ENCODE assay signal across 1 cellular context in genomic region chr6:13923527-13924145, GRCh38.
TF ChIP-seq lines count a peak whose summit lies in the region.

No MANE protein-coding gene starts in this region.

TF ChIP-seq in K562, 482 proteins besides CTCF, POLR2A, EP300 and RAD21 (continued from another document):
- 0 out of 3 replicates have a peak, but pooled peaks of 1 of the 2 experiments have one; percentile 8 for TF ChIP-seq CBX3 (IDR thresholded peaks at IDR 0.05; ENCODE audit: borderline replicate concordance in 1 of 2, low read length in 2 of 2)
- peak; percentile 82 for TF ChIP-seq JUN (IDR thresholded peaks at IDR 0.05; ENCODE audit: borderline replicate concordance, low read depth, low read length)
- no peak for TF ChIP-seq JUN (CRISPR knock-in tag; IDR thresholded peaks at IDR 0.05; ENCODE audit: borderline replicate concordance)
- TF ChIP-seq SIX5 (IDR thresholded peaks at IDR 0.05; ENCODE audit: borderline replicate concordance in 1 of 2, insufficient read depth in 1 of 2, low read depth in 1 of 2, low read length in 2 of 2), result no peak
- no peak for TF ChIP-seq FOXA1 (IDR thresholded peaks at IDR 0.05; ENCODE audit: borderline replicate concordance)
- TF ChIP-seq CXXC5 (CRISPR knock-in tag; IDR thresholded peaks at IDR 0.05), result no peak
- TF ChIP-seq SPI1 (IDR thresholded peaks at IDR 0.05; ENCODE audit: borderline replicate concordance, low read depth, low read length), result no peak
- TF ChIP-seq NFE2 (IDR thresholded peaks at IDR 0.05; ENCODE audit: low read depth), result peak; percentile 32; the same call in 1 of the 2 replicates
- 0 out of 2 replicates have a peak, but pooled peaks have one; percentile 29 for TF ChIP-seq FOXJ2 (tag; IDR thresholded peaks at IDR 0.05)
- 0 out of 2 replicates have a peak, but pooled peaks have one; percentile 22 for TF ChIP-seq ILF3 (IDR thresholded peaks at IDR 0.05; ENCODE audit: borderline replicate concordance)
- TF ChIP-seq POLR2H (tag; IDR thresholded peaks at IDR 0.05; ENCODE audit: low read depth), result no peak
- no peak for TF ChIP-seq CREB3L1 (IDR thresholded peaks at IDR 0.05; ENCODE audit: borderline replicate concordance, low read depth)
- 0 out of 2 replicates have a peak, but pooled peaks have one; percentile 17 for TF ChIP-seq SMAD4 (CRISPR knock-in tag; conservative IDR thresholded peaks at IDR 0.05)
- TF ChIP-seq YY1 (IDR thresholded peaks at IDR 0.05; ENCODE audit: borderline replicate concordance in 1 of 3, control insufficient read depth in 1 of 3, extremely low read depth in 1 of 3, insufficient read depth in 3 of 3, insufficient read length in 1 of 3, insufficient replicate concordance in 2 of 3, low read depth in 1 of 3, low read length in 2 of 3), result peak in 1 of 3 experiments; percentile 73
- 0 out of 2 replicates have a peak, but pooled peaks have one; percentile 9 for TF ChIP-seq SOX6 (IDR thresholded peaks at IDR 0.05)
- TF ChIP-seq ARID1B (IDR thresholded peaks at IDR 0.05), result 0 out of 2 replicates have a peak, but pooled peaks have one; percentile 9
- TF ChIP-seq ZKSCAN8 (CRISPR knock-in tag; IDR thresholded peaks at IDR 0.05), result no peak
- TF ChIP-seq, protein P1, sequence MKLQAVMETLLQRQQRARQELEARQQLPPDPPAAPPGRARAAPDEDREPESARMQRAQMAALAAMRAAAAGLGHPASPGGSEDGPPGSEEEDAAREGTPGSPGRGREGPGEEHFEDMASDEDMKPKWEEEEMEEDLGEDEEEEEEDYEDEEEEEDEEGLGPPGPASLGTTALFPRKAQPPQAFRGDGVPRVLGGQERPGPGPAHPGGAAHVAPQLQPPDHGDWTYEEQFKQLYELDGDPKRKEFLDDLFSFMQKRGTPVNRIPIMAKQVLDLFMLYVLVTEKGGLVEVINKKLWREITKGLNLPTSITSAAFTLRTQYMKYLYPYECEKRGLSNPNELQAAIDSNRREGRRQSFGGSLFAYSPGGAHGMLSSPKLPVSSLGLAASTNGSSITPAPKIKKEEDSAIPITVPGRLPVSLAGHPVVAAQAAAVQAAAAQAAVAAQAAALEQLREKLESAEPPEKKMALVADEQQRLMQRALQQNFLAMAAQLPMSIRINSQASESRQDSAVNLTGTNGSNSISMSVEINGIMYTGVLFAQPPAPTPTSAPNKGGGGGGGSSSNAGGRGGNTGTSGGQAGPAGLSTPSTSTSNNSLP (IDR thresholded peaks at IDR 0.05; ENCODE audit: borderline replicate concordance, low read depth, low read length), result 0 out of 2 replicates have a peak, but pooled peaks have one; percentile 58
- peak; percentile 87 for TF ChIP-seq NFRKB (IDR thresholded peaks at IDR 0.05; ENCODE audit: low read depth)
- TF ChIP-seq BHLHE40 (IDR thresholded peaks at IDR 0.05; ENCODE audit: low read length), result peak; percentile 19; the same call in 1 of the 2 replicates
- 0 out of 2 replicates have a peak, but pooled peaks have one; percentile 7 for TF ChIP-seq HINFP (tag; conservative IDR thresholded peaks at IDR 0.05; ENCODE audit: low read depth)
- peak; percentile 51; the same call in 1 of the 2 replicates for TF ChIP-seq MYC (IDR thresholded peaks at IDR 0.05; ENCODE audit: low read depth, low read length)
- TF ChIP-seq MYC (CRISPR knock-in tag; IDR thresholded peaks at IDR 0.05; ENCODE audit: borderline replicate concordance, low read depth), result no peak
- 0 out of 4 replicates have a peak, but pooled peaks have one; percentile 4 to 45 for TF ChIP-seq TBL1XR1 (IDR thresholded peaks at IDR 0.05; ENCODE audit: low read length in 2 of 2)
- TF ChIP-seq LEF1 (IDR thresholded peaks at IDR 0.05), result peak; percentile 34; the same call in 1 of the 2 replicates
- no peak for TF ChIP-seq TAF1 (IDR thresholded peaks at IDR 0.05; ENCODE audit: control insufficient read depth, extremely low read depth, insufficient read depth, low read length, severe bottlenecking)
- 0 out of 2 replicates have a peak, but pooled peaks have one; percentile 26 for TF ChIP-seq SMARCC2 (IDR thresholded peaks at IDR 0.05; ENCODE audit: low read depth)
- peak; percentile 74; the same call in 1 of the 2 replicates for TF ChIP-seq SMARCA4 (IDR thresholded peaks at IDR 0.05)
- 0 out of 2 replicates have a peak, but pooled peaks have one; percentile 17 for TF ChIP-seq BACH1 (tag; IDR thresholded peaks at IDR 0.05)
- TF ChIP-seq FOSL1 (tag; conservative IDR thresholded peaks at IDR 0.05), result peak; percentile 93
- 0 out of 2 replicates have a peak, but pooled peaks have one; percentile 12 for TF ChIP-seq SIN3B (IDR thresholded peaks at IDR 0.05; ENCODE audit: low read depth)
- TF ChIP-seq ZFX (CRISPR knock-in tag; IDR thresholded peaks at IDR 0.05), result peak; percentile 47; the same call in 1 of the 2 replicates
- TF ChIP-seq ATF7 (IDR thresholded peaks at IDR 0.05), result 0 out of 2 replicates have a peak, but pooled peaks have one; percentile 20
- 0 out of 4 replicates have a peak, but pooled peaks of 1 of the 2 experiments have one; percentile 5 for TF ChIP-seq MLLT1 (IDR thresholded peaks at IDR 0.05)
- peak; percentile 50; the same call in 1 of the 2 replicates for TF ChIP-seq EHMT2 (IDR thresholded peaks at IDR 0.05)
- TF ChIP-seq ZNF395 (CRISPR knock-in tag; IDR thresholded peaks at IDR 0.05), result 0 out of 2 replicates have a peak, but pooled peaks have one; percentile 16
- TF ChIP-seq, protein P2, sequence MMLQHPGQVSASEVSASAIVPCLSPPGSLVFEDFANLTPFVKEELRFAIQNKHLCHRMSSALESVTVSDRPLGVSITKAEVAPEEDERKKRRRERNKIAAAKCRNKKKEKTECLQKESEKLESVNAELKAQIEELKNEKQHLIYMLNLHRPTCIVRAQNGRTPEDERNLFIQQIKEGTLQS (IDR thresholded peaks at IDR 0.05), result peak; percentile 95
- TF ChIP-seq, protein P2 (CRISPR knock-in tag; conservative IDR thresholded peaks at IDR 0.05), result peak; percentile 85; the same call in 1 of the 2 replicates
- peak; percentile 70; the same call in 1 of the 2 replicates for TF ChIP-seq ESRRA (IDR thresholded peaks at IDR 0.05; ENCODE audit: borderline replicate concordance, low read depth)
- no peak for TF ChIP-seq MTA2 (IDR thresholded peaks at IDR 0.05; ENCODE audit: low read depth)
- TF ChIP-seq, protein P3, sequence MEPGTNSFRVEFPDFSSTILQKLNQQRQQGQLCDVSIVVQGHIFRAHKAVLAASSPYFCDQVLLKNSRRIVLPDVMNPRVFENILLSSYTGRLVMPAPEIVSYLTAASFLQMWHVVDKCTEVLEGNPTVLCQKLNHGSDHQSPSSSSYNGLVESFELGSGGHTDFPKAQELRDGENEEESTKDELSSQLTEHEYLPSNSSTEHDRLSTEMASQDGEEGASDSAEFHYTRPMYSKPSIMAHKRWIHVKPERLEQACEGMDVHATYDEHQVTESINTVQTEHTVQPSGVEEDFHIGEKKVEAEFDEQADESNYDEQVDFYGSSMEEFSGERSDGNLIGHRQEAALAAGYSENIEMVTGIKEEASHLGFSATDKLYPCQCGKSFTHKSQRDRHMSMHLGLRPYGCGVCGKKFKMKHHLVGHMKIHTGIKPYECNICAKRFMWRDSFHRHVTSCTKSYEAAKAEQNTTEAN (CRISPR knock-in tag; IDR thresholded peaks at IDR 0.05), result no peak
- TF ChIP-seq ETV1 (tag; conservative IDR thresholded peaks at IDR 0.05; ENCODE audit: low read depth), result 0 out of 2 replicates have a peak, but pooled peaks have one; percentile 10
- TF ChIP-seq MAZ (CRISPR knock-in tag; conservative IDR thresholded peaks at IDR 0.05 in 1 of 2, IDR thresholded peaks at IDR 0.05 in 1 of 2), result peak in 1 of 2 experiments; percentile 61; a peak in 2 of 4 replicates
- 0 out of 2 replicates have a peak, but pooled peaks have one; percentile 9 for TF ChIP-seq ZNF384 (IDR thresholded peaks at IDR 0.05; ENCODE audit: low read depth, low read length)
- peak; percentile 51 for TF ChIP-seq DACH1 (IDR thresholded peaks at IDR 0.05; ENCODE audit: partially characterized antibody)
- TF ChIP-seq ZBED1 (IDR thresholded peaks at IDR 0.05), result no peak
- TF ChIP-seq, protein P4, sequence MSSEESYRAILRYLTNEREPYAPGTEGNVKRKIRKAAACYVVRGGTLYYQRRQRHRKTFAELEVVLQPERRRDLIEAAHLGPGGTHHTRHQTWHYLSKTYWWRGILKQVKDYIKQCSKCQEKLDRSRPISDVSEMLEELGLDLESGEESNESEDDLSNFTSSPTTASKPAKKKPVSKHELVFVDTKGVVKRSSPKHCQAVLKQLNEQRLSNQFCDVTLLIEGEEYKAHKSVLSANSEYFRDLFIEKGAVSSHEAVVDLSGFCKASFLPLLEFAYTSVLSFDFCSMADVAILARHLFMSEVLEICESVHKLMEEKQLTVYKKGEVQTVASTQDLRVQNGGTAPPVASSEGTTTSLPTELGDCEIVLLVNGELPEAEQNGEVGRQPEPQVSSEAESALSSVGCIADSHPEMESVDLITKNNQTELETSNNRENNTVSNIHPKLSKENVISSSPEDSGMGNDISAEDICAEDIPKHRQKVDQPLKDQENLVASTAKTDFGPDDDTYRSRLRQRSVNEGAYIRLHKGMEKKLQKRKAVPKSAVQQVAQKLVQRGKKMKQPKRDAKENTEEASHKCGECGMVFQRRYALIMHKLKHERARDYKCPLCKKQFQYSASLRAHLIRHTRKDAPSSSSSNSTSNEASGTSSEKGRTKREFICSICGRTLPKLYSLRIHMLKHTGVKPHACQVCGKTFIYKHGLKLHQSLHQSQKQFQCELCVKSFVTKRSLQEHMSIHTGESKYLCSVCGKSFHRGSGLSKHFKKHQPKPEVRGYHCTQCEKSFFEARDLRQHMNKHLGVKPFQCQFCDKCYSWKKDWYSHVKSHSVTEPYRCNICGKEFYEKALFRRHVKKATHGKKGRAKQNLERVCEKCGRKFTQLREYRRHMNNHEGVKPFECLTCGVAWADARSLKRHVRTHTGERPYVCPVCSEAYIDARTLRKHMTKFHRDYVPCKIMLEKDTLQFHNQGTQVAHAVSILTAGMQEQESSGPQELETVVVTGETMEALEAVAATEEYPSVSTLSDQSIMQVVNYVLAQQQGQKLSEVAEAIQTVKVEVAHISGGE (CRISPR knock-in tag; IDR thresholded peaks at IDR 0.05), result 0 out of 6 replicates have a peak, but pooled peaks of 1 of the 3 experiments have one; percentile 11
- TF ChIP-seq ZNF197 (CRISPR knock-in tag; IDR thresholded peaks at IDR 0.05; ENCODE audit: low read depth), result 0 out of 2 replicates have a peak, but pooled peaks have one; percentile 66
- 0 out of 2 replicates have a peak, but pooled peaks have one; percentile 27 for TF ChIP-seq ZNF584 (CRISPR knock-in tag; IDR thresholded peaks at IDR 0.05; ENCODE audit: low read depth)
- TF ChIP-seq ZNF24 (IDR thresholded peaks at IDR 0.05), result no peak
